Comparison of ENCODE assay signal across 16 cellular contexts in the genomic region with DNA sequence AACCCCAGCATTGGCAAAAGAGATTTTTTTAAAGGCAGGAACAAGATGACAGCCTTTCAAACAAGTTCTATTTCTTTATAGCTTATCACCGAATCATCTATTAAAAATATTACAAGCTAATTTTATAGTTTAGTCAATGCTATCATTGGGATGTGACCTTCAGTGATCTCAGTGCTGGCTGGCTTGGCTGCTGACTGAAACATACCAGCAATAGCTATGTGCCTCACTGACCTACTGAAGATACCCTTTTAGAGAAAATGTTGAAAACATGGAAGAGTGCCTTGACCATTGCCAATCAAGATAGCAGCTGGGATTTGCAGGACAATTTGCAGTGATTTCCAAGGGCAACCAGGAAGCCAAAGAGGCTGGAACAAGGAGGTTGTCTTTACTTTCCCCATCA. TPM values are rescaled to one million over a fixed set of nuclear protein-coding genes. Genes with fewer than 3 reads are reported as not detected.
DNase-seq lines count a peak whose midpoint lies in the region; ATAC-seq and TF ChIP-seq lines count a peak whose summit lies in the region.
"Had no signal": no experiment of that assay in that cellular context is flagged by ENCODE, and none has a peak within 500 bp of the region (broad histone marks: within the 10 kb centered on the region; RNA-seq: fewer than 3 reads in every experiment).

No MANE protein-coding gene starts in this region.

- TF ChIP-seq CTCF in heart right ventricle (IDR thresholded peaks at IDR 0.05): no peak
- TF ChIP-seq CTCF in VCaP (conservative IDR thresholded peaks at IDR 0.05): no peak

- no peak overlapping the region for H3K27ac ChIP-seq in heart right ventricle
- peak overlapping the region; percentile 81 for H3K27ac ChIP-seq in VCaP

- peaks cover 0 to 12% (median 0%) of the 10 kb centered on the region in 9 donors for H3K4me1 ChIP-seq in heart right ventricle
- H3K4me1 ChIP-seq: Caco-2 had no signal

- no peaks in the 10 kb centered on the region for H3K27me3 ChIP-seq in heart right ventricle

- WGBS in heart right ventricle, 2 donors: 48 to 53% methylated on average over 1 of the region's 1 CpG

- no peaks in the 10 kb centered on the region for H3K9me3 ChIP-seq in heart right ventricle
- H3K9me3 ChIP-seq: Caco-2 had no signal

- peak in 6 of 8 donors; percentile 38 to 87 (median 64) for ATAC-seq in heart right ventricle
- ATAC-seq in left ventricle myocardium superior: peak; percentile 65
- ATAC-seq: CD8-positive, alpha-beta T cell; GM12878 had no signal

- DNase-seq in heart right ventricle: no peak
- DNase-seq in cardiac septum (ENCODE audit: low spot score): no peak
- no peak for DNase-seq in left ventricle myocardium superior
- no peak for DNase-seq in pons (ENCODE audit: low spot score)
- DNase-seq in DMS53 treated with DMSO at 0.1 percent for 48 hours (lab: John Stamatoyannopoulos, UW; ENCODE audit: unreplicated experiment): no peak
- DNase-seq: C1 segment of cervical spinal cord; Caco-2; CD8-positive, alpha-beta T cell; DMS153; DMS79; EL; GDM1; GOT3; HCEC 1CT had no signal

- no peaks in the 10 kb centered on the region for H3K36me3 ChIP-seq in heart right ventricle

- intact Hi-C loops in heart right ventricle (cut with DNase I): no loop called here
- intact Hi-C loops in cardiac septum (cut with DNase I): no loop called here
- intact Hi-C loops in left ventricle myocardium superior (cut with micrococcal nuclease): no loop called here

- H3K4me3 ChIP-seq in heart right ventricle: no peak overlapping the region
- H3K4me3 ChIP-seq: GM12878 had no signal

RNA-seq across cellular contexts. Expression of a gene that starts 44.0 kb away (rescaled TPM):
- total RNA-seq in heart right ventricle: 1 to 10 TPM; 1.3 to 9.4 (median 5.0) TPM
- polyA plus RNA-seq in heart right ventricle: under 1 TPM; 0.77 to 0.88 TPM
- 2.9 TPM for total RNA-seq in cardiac septum
- total RNA-seq in left ventricle myocardium superior: 4.2 TPM
- total RNA-seq: CD8-positive, alpha-beta T cell had no signal
